In genomic region chr3:32643816-32644215, GRCh38 we compare ENCODE assay signal across 2 cellular contexts.
TF ChIP-seq lines count a peak whose summit lies in the region.

No MANE protein-coding gene starts in this region.

TF ChIP-seq in HepG2, 621 proteins besides CTCF, POLR2A, EP300 and RAD21:
- no peak for TF ChIP-seq GPN1 (CRISPR knock-in tag; IDR thresholded peaks at IDR 0.05; ENCODE audit: borderline replicate concordance)
- no peak for TF ChIP-seq HNF4G (IDR thresholded peaks at IDR 0.05; ENCODE audit: borderline replicate concordance, low read depth, low read length)
- TF ChIP-seq HNF4G (CRISPR knock-in tag; IDR thresholded peaks at IDR 0.05; ENCODE audit: borderline replicate concordance, low read depth): no peak
- TF ChIP-seq, protein P1, sequence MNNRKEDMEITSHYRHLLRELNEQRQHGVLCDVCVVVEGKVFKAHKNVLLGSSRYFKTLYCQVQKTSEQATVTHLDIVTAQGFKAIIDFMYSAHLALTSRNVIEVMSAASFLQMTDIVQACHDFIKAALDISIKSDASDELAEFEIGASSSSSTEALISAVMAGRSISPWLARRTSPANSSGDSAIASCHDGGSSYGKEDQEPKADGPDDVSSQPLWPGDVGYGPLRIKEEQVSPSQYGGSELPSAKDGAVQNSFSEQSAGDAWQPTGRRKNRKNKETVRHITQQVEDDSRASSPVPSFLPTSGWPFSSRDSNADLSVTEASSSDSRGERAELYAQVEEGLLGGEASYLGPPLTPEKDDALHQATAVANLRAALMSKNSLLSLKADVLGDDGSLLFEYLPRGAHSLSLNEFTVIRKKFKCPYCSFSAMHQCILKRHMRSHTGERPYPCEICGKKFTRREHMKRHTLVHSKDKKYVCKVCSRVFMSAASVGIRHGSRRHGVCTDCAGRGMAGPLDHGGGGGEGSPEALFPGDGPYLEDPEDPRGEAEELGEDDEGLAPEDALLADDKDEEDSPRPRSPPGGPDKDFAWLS (CRISPR knock-in tag; IDR thresholded peaks at IDR 0.05; ENCODE audit: borderline replicate concordance): no peak
- no peak for TF ChIP-seq PHF8 (CRISPR knock-in tag; IDR thresholded peaks at IDR 0.05)
- TF ChIP-seq ZNF543 (CRISPR knock-in tag; IDR thresholded peaks at IDR 0.05): no peak
- no peak for TF ChIP-seq SMYD3 (CRISPR knock-in tag; IDR thresholded peaks at IDR 0.05)
- no peak for TF ChIP-seq KAT2B (IDR thresholded peaks at IDR 0.05; ENCODE audit: borderline replicate concordance, low read depth, low read length)
- no peak for TF ChIP-seq ZNF329 (CRISPR knock-in tag; IDR thresholded peaks at IDR 0.05; ENCODE audit: low read depth)
- TF ChIP-seq ERF (CRISPR knock-in tag; IDR thresholded peaks at IDR 0.05): no peak
- TF ChIP-seq ZNF670 (CRISPR knock-in tag; IDR thresholded peaks at IDR 0.05; ENCODE audit: borderline replicate concordance): no peak
- TF ChIP-seq GTF3A (CRISPR knock-in tag; conservative IDR thresholded peaks at IDR 0.05): no peak
- TF ChIP-seq ZNF773 (CRISPR knock-in tag; IDR thresholded peaks at IDR 0.05; ENCODE audit: borderline replicate concordance): no peak
- TF ChIP-seq, protein P2, sequence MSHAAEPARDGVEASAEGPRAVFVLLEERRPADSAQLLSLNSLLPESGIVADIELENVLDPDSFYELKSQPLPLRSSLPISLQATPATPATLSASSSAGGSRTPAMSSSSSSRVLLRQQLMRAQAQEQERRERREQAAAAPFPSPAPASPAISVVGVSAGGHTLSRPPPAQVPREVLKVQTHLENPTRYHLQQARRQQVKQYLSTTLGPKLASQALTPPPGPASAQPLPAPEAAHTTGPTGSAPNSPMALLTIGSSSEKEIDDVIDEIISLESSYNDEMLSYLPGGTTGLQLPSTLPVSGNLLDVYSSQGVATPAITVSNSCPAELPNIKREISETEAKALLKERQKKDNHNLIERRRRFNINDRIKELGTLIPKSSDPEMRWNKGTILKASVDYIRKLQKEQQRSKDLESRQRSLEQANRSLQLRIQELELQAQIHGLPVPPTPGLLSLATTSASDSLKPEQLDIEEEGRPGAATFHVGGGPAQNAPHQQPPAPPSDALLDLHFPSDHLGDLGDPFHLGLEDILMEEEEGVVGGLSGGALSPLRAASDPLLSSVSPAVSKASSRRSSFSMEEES (CRISPR knock-in tag; IDR thresholded peaks at IDR 0.05): no peak
- no peak for TF ChIP-seq ZNF512 (CRISPR knock-in tag; IDR thresholded peaks at IDR 0.05)
- TF ChIP-seq FOXK2 (IDR thresholded peaks at IDR 0.05): no peak
- TF ChIP-seq ZNF660 (CRISPR knock-in tag; IDR thresholded peaks at IDR 0.05; ENCODE audit: borderline replicate concordance, low read depth): no peak
- TF ChIP-seq ATRX (CRISPR knock-in tag; IDR thresholded peaks at IDR 0.05; ENCODE audit: borderline replicate concordance): no peak
- TF ChIP-seq SIN3A (IDR thresholded peaks at IDR 0.05; ENCODE audit: borderline replicate concordance, low read depth, low read length): no peak
- TF ChIP-seq MED1 (CRISPR knock-in tag; IDR thresholded peaks at IDR 0.05): no peak
- no peak for TF ChIP-seq IRX3 (CRISPR knock-in tag; IDR thresholded peaks at IDR 0.05; ENCODE audit: borderline replicate concordance, low read depth)

TF ChIP-seq in K562, 482 proteins besides CTCF, POLR2A, EP300 and RAD21:
- no peak for TF ChIP-seq PHB2 (IDR thresholded peaks at IDR 0.05; ENCODE audit: low read depth)
- no peak for TF ChIP-seq SREBF1 (IDR thresholded peaks at IDR 0.05; ENCODE audit: borderline replicate concordance, low read depth, low read length)
- no peak for TF ChIP-seq RBM39 (optimal IDR thresholded peaks at IDR 0.05; ENCODE audit: low read depth, low read length)
- no peak for TF ChIP-seq ZNF197 (CRISPR knock-in tag; IDR thresholded peaks at IDR 0.05; ENCODE audit: low read depth)
- TF ChIP-seq SOX6 (IDR thresholded peaks at IDR 0.05): no peak
- no peak for TF ChIP-seq GTF2E2 (tag; IDR thresholded peaks at IDR 0.05)
- TF ChIP-seq, protein P3, sequence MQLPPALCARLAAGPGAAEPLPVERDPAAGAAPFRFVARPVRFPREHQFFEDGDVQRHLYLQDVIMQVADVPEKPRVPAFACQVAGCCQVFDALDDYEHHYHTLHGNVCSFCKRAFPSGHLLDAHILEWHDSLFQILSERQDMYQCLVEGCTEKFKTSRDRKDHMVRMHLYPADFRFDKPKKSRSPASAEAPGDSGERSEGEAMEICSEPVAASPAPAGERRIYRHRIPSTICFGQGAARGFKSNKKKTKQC (CRISPR knock-in tag; IDR thresholded peaks at IDR 0.05): no peak
- no peak for TF ChIP-seq TAF15 (IDR thresholded peaks at IDR 0.05; ENCODE audit: low read depth, low read length)
- TF ChIP-seq HIVEP1 (CRISPR knock-in tag; IDR thresholded peaks at IDR 0.05): no peak
- no peak for TF ChIP-seq SMAD1 (IDR thresholded peaks at IDR 0.05; ENCODE audit: low read depth, low read length, partially characterized antibody)
- no peak for TF ChIP-seq MCM5 (IDR thresholded peaks at IDR 0.05; ENCODE audit: low read depth)
- TF ChIP-seq CBX3 (IDR thresholded peaks at IDR 0.05; ENCODE audit: borderline replicate concordance in 1 of 2, low read length in 2 of 2): no peak
- no peak for TF ChIP-seq CHCHD3 (CRISPR knock-in tag; IDR thresholded peaks at IDR 0.05)
- TF ChIP-seq BRD9 (IDR thresholded peaks at IDR 0.05; ENCODE audit: low read depth, partially characterized antibody): no peak
- TF ChIP-seq MYNN (IDR thresholded peaks at IDR 0.05): no peak
- no peak for TF ChIP-seq MYNN (CRISPR knock-in tag; IDR thresholded peaks at IDR 0.05)
- TF ChIP-seq SMAD2 (IDR thresholded peaks at IDR 0.05; ENCODE audit: low read depth, low read length): no peak
- no peak for TF ChIP-seq ZNF766 (CRISPR knock-in tag; conservative IDR thresholded peaks at IDR 0.05)
